ENCODE assay signal across 9 cellular contexts in genomic region chr2:177772529-177772928, GRCh38.
A peak's percentile ranks its signal among the peaks of the same experiment; 100 is the strongest.
DNase-seq lines count a peak whose midpoint lies in the region; ATAC-seq, FAIRE-seq and TF ChIP-seq lines count a peak whose summit lies in the region.
"Had no signal": no experiment of that assay in that cellular context is flagged by ENCODE, and none has a peak within 500 bp of the region (broad histone marks: within the 10 kb centered on the region; RNA-seq: fewer than 3 reads in every experiment).

No MANE protein-coding gene starts in this region.

- intact Hi-C loops in activated CD4-positive, alpha-beta T cell treated with anti-CD3 and anti-CD28 coated beads, Interleukin-2, amount 10 ng/mL, durations not matched to agents 24 days and 14 days (cut with micrococcal nuclease): no loop called here
- intact Hi-C loops in pancreas (cut with DNase I): no loop called here

- no peaks in the 10 kb centered on the region for H3K4me1 ChIP-seq in pancreas

- peak; percentile 63 for DNase-seq in activated CD4-positive, alpha-beta T cell treated with anti-CD3 and anti-CD28 coated beads, Interleukin-2, amount 10 ng/mL, durations not matched to agents 24 days and 14 days
- no peak for DNase-seq in activated CD4-positive, alpha-beta T cell treated with anti-CD3 and anti-CD28 coated beads, Interleukin-2, amount 50 U/mL, for 1 hour
- DNase-seq in NAMALWA (ENCODE audit: low spot score) (peak; percentile 72), chondrocyte (ENCODE audit: low spot score) (no peak), pancreas (no peak), cortex of kidney (lab: John Stamatoyannopoulos, UW) (no peak)
- DNase-seq: activated naive CD8-positive, alpha-beta T cell treated with anti-CD3 and anti-CD28 coated beads, Interleukin-2, amount 10 ng/mL, durations not matched to agents 7 days and 5 days had no signal

- H3K9me3 ChIP-seq in pancreas: no peaks in the 10 kb centered on the region

- H3K36me3 ChIP-seq in pancreas: no peaks in the 10 kb centered on the region

- no peaks in the 10 kb centered on the region for H3K9me3 Mint-ChIP-seq in activated CD4-positive, alpha-beta T cell treated with anti-CD3 and anti-CD28 coated beads, Interleukin-2, amount 10 ng/mL, durations not matched to agents 24 days and 14 days
- no peaks in the 10 kb centered on the region for H3K9me3 Mint-ChIP-seq in chondrocyte (ENCODE audit: low read depth)
- H3K9me3 Mint-ChIP-seq: activated naive CD8-positive, alpha-beta T cell treated with anti-CD3 and anti-CD28 coated beads, Interleukin-2, amount 10 ng/mL, durations not matched to agents 7 days and 5 days had no signal

- H3K4me3 Mint-ChIP-seq in activated CD4-positive, alpha-beta T cell treated with anti-CD3 and anti-CD28 coated beads, Interleukin-2, amount 10 ng/mL, durations not matched to agents 24 days and 14 days: no peak overlapping the region
- H3K4me3 Mint-ChIP-seq in chondrocyte (ENCODE audit: unreplicated experiment): no peak overlapping the region
- H3K4me3 Mint-ChIP-seq: activated naive CD8-positive, alpha-beta T cell treated with anti-CD3 and anti-CD28 coated beads, Interleukin-2, amount 10 ng/mL, durations not matched to agents 7 days and 5 days had no signal

- no peak overlapping the region for H3K27ac Mint-ChIP-seq in activated CD4-positive, alpha-beta T cell treated with anti-CD3 and anti-CD28 coated beads, Interleukin-2, amount 10 ng/mL, durations not matched to agents 24 days and 14 days
- no peak overlapping the region for H3K27ac Mint-ChIP-seq in chondrocyte (ENCODE audit: unreplicated experiment)
- H3K27ac Mint-ChIP-seq: activated naive CD8-positive, alpha-beta T cell treated with anti-CD3 and anti-CD28 coated beads, Interleukin-2, amount 10 ng/mL, durations not matched to agents 7 days and 5 days had no signal

- no peaks in the 10 kb centered on the region for H3K4me1 Mint-ChIP-seq in activated CD4-positive, alpha-beta T cell treated with anti-CD3 and anti-CD28 coated beads, Interleukin-2, amount 10 ng/mL, durations not matched to agents 24 days and 14 days
- H3K4me1 Mint-ChIP-seq in chondrocyte (ENCODE audit: low read depth): no peaks in the 10 kb centered on the region

- H3K27ac ChIP-seq in pancreas: no peak overlapping the region

- H3K36me3 Mint-ChIP-seq in activated CD4-positive, alpha-beta T cell treated with anti-CD3 and anti-CD28 coated beads, Interleukin-2, amount 10 ng/mL, durations not matched to agents 24 days and 14 days (ENCODE audit: low read depth): no peaks in the 10 kb centered on the region
- H3K36me3 Mint-ChIP-seq in chondrocyte (ENCODE audit: low read depth): no peaks in the 10 kb centered on the region
- H3K36me3 Mint-ChIP-seq: activated naive CD8-positive, alpha-beta T cell treated with anti-CD3 and anti-CD28 coated beads, Interleukin-2, amount 10 ng/mL, durations not matched to agents 7 days and 5 days had no signal

- H3K27me3 Mint-ChIP-seq in activated CD4-positive, alpha-beta T cell treated with anti-CD3 and anti-CD28 coated beads, Interleukin-2, amount 10 ng/mL, durations not matched to agents 24 days and 14 days: peaks cover 19% of the 10 kb centered on the region
- peaks cover 21% of the 10 kb centered on the region for H3K27me3 Mint-ChIP-seq in chondrocyte (ENCODE audit: low read depth)

- peak; percentile 82 for TF ChIP-seq CTCF in chondrocyte (IDR thresholded peaks at IDR 0.05)
- TF ChIP-seq CTCF in pancreas (IDR thresholded peaks at IDR 0.05): peak; percentile 9 to 40 (median 24)

- H3K27me3 ChIP-seq in pancreas: no peaks in the 10 kb centered on the region

- H3K4me3 ChIP-seq in pancreas: no peak overlapping the region

- ATAC-seq in pancreas: no peak
- no peak for ATAC-seq in GM19328 (IDR thresholded peaks at IDR 0.05; ENCODE audit: unreplicated experiment)
- no peak for ATAC-seq in GM21381 (IDR thresholded peaks at IDR 0.05; ENCODE audit: unreplicated experiment)

- peak; percentile 91 for FAIRE-seq in pancreas (lab: Jason Lieb, UNC)

Comparison
In these comparisons a context has a peak if more than half of its experiments do, and no peak if none do; other contexts are left out.
1. DNase-seq: peak in activated CD4-positive, alpha-beta T cell treated with anti-CD3 and anti-CD28 coated beads, Interleukin-2, amount 10 ng/mL, durations not matched to agents 24 days and 14 days (single experiment) and NAMALWA (single experiment); none in activated CD4-positive, alpha-beta T cell treated with anti-CD3 and anti-CD28 coated beads, Interleukin-2, amount 50 U/mL, for 1 hour (single experiment), chondrocyte (single experiment), pancreas (0 of 6) and cortex of kidney (single experiment).